Comparison of ENCODE assay signal across 17 cellular contexts in genomic region chr15:29566914-29567313, GRCh38.
DNase-seq lines count a peak whose midpoint lies in the region; ATAC-seq and TF ChIP-seq lines count a peak whose summit lies in the region.
"Had no signal": no experiment of that assay in that cellular context is flagged by ENCODE, and none has a peak within 500 bp of the region (broad histone marks: within the 10 kb centered on the region; RNA-seq: fewer than 3 reads in every experiment).

No MANE protein-coding gene starts in this region.

- no peak for DNase-seq in BE2C
- DNase-seq in GM23338 (ENCODE audit: low spot score), result no peak
- DNase-seq in NCI-H345 treated with DMSO at 0.1 percent for 48 hours (lab: John Stamatoyannopoulos, UW; ENCODE audit: unreplicated experiment), result peak; percentile 26
- DNase-seq in left kidney (ENCODE audit: low read depth, low spot score), result peak; percentile 19
- DNase-seq in erythroblast (lab: John Stamatoyannopoulos, UW), result no peak
- DNase-seq in midbrain (lab: John Stamatoyannopoulos, UW), result no peak
- DNase-seq in OCI-M2 (lab: John Stamatoyannopoulos, UW; ENCODE audit: unreplicated experiment), result no peak
- DNase-seq: CD4-positive, alpha-beta memory T cell; EL; H9; Karpas-422; NCI-H146; NCI-H2107; NCI-H226; NCI-H774; SIG-M5 had no signal

- peaks cover 13% of the 10 kb centered on the region for H3K79me2 ChIP-seq in GM23338 (replicated peaks; ENCODE audit: insufficient read depth)

- 0 out of 2 replicates have a peak, but pooled peaks have one; percentile 11 for TF ChIP-seq CTCF in BE2C (IDR thresholded peaks at IDR 0.05; ENCODE audit: low read depth, low read length)
- TF ChIP-seq CTCF in GM23338 (conservative IDR thresholded peaks at IDR 0.05; ENCODE audit: low read depth in 2 of 2), result no peak

- TF ChIP-seq POLR2A in erythroblast (IDR thresholded peaks at IDR 0.05; ENCODE audit: low read length), result no peak

- H3K4me2 ChIP-seq in GM23338, result no peak overlapping the region
- H3K4me2 ChIP-seq: A549 had no signal

- H3K9me3 Mint-ChIP-seq in GM23338, result peaks cover 7% of the 10 kb centered on the region

- H3K4me3 ChIP-seq in BE2C (ENCODE audit: low read depth, low read length), result no peak overlapping the region
- no peak overlapping the region for H3K4me3 ChIP-seq in GM23338
- H3K4me3 ChIP-seq: A549 had no signal

- no peak overlapping the region for H2AFZ ChIP-seq in GM23338

- H3K4me1 Mint-ChIP-seq in GM23338, result peaks cover 25% of the 10 kb centered on the region

- no peaks in the 10 kb centered on the region for H3K4me1 ChIP-seq in BE2C
- peaks cover 18% of the 10 kb centered on the region for H3K4me1 ChIP-seq in GM23338 (ENCODE audit: insufficient read depth)

- H3K36me3 ChIP-seq in BE2C, result no peaks in the 10 kb centered on the region
- no peaks in the 10 kb centered on the region for H3K36me3 ChIP-seq in GM23338 (ENCODE audit: insufficient read depth)

- no peaks in the 10 kb centered on the region for H3K9me3 ChIP-seq in BE2C

- H3K9me2 ChIP-seq in GM23338 (ENCODE audit: insufficient read depth), result peaks cover 5% of the 10 kb centered on the region; the same call in 1 of the 2 replicates

- H3K27ac Mint-ChIP-seq in GM23338, result 0 out of 2 replicates have a peak overlapping the region, but pooled peaks have one; percentile 35
- H3K27ac Mint-ChIP-seq: CD4-positive, alpha-beta memory T cell; H9 had no signal

- H3K4me3 Mint-ChIP-seq in GM23338, result no peak overlapping the region
- H3K4me3 Mint-ChIP-seq: CD4-positive, alpha-beta memory T cell had no signal

- no peak for ATAC-seq in GM23338
- ATAC-seq: A549 had no signal

- peaks cover 7% of the 10 kb centered on the region for H3F3A ChIP-seq in GM23338 (replicated peaks; ENCODE audit: low read depth)

- peaks cover 18% of the 10 kb centered on the region; the same call in 2 of the 3 replicates for H3K36me3 Mint-ChIP-seq in GM23338 (ENCODE audit: low read depth)
- H3K36me3 Mint-ChIP-seq: CD4-positive, alpha-beta memory T cell had no signal

- no peak overlapping the region for H3K27ac ChIP-seq in GM23338 (ENCODE audit: low read depth)
- H3K27ac ChIP-seq: A549 had no signal

- peaks cover 19% of the 10 kb centered on the region for H3K27me3 Mint-ChIP-seq in GM23338 (ENCODE audit: insufficient read depth, low read depth, poor library complexity)

- H3K27me3 ChIP-seq in BE2C (peaks cover 42% of the 10 kb centered on the region), GM23338 (ENCODE audit: insufficient read depth) (peaks cover 17% of the 10 kb centered on the region)

- no peaks in the 10 kb centered on the region for H4K20me1 ChIP-seq in GM23338 (replicated peaks; ENCODE audit: insufficient read depth)

TF ChIP-seq in GM23338, 12 proteins besides CTCF, POLR2A, EP300 and RAD21 (continues in another document):
- TF ChIP-seq ETS1 (IDR thresholded peaks at IDR 0.05) (no peak), POLR2AphosphoS5 (IDR thresholded peaks at IDR 0.05; ENCODE audit: low read depth) (no peak), ZNF462 (CRISPR knock-in tag; IDR thresholded peaks at IDR 0.05) (no peak), CREB1 (CRISPR knock-in tag; IDR thresholded peaks at IDR 0.05; ENCODE audit: low read depth) (no peak), JUNB (IDR thresholded peaks at IDR 0.05; ENCODE audit: unreplicated experiment) (no peak), REST (IDR thresholded peaks at IDR 0.05; ENCODE audit: unreplicated experiment) (no peak), ZNF331 (CRISPR knock-in tag; IDR thresholded peaks at IDR 0.05; ENCODE audit: low read depth) (no peak), STAT1 (IDR thresholded peaks at IDR 0.05; ENCODE audit: unreplicated experiment) (no peak), ZNF114 (CRISPR knock-in tag; IDR thresholded peaks at IDR 0.05) (no peak)

Comparison
In these comparisons a context has a peak if more than half of its experiments do, and no peak if none do; other contexts are left out.
1. DNase-seq: peak in NCI-H345 treated with DMSO at 0.1 percent for 48 hours (single experiment) and left kidney (single experiment); none in BE2C (single experiment), GM23338 (single experiment), erythroblast (0 of 2), midbrain (single experiment) and OCI-M2 (single experiment).